ENCODE assay signal across 8 cellular contexts in the genomic region with DNA sequence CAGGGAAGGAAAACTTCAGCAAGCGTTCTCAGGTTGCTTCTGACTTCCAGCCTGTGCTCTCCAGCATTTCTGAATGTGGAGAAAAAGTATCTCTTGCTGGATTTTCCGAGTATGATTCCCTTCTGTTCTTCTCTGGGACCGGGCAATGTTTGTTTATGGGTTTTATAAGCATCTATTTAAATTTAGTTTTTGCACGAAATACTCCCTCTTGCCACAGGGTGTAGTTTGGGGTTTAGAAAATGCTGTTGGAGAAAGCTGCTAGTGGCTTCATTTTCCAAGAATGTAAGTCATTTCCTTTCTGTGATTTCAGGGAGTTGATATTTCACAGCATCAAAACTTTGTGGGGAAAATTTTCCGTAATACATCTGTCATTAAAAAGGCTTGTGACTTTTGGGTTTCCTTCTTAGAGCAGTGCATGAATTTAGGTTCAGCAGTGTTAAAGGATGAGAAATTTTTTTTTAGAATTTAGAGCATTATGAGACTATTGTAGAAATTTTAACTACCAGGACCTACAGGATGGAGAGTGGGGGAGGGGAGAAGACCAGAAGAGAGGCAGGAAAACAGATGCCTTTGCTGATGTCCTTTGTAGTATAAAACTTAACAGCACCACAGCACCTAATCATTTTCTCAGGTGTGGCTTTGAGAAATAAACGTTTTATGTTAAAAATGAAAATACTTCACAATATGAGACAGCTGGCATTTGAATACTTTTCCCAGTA. TPM values are rescaled to one million over a fixed set of nuclear protein-coding genes. Genes with fewer than 3 reads are reported as not detected.
DNase-seq lines count a peak whose midpoint lies in the region; ATAC-seq and TF ChIP-seq lines count a peak whose summit lies in the region.

No MANE protein-coding gene starts in this region.

- peak overlapping the region; percentile 88 for H3K27ac ChIP-seq in smooth muscle cell (ENCODE audit: low read depth)

- peaks cover 54% of the 10 kb centered on the region for H3K4me1 ChIP-seq in smooth muscle cell (ENCODE audit: low read depth)

- POLR2A ChIA-PET in activated naive CD8-positive, alpha-beta T cell treated with anti-CD3 and anti-CD28 coated beads, Interleukin-2, amount 10 ng/mL, durations not matched to agents 7 days and 5 days (lab: Charles Lee): interaction anchor here (1.0 to 1.5 kb wide), 3 partner anchors 9 to 559 kb away, joined by 4 to 8 read pairs (median 5); partner anchors contain the start of gene TRIM9

- peaks cover 94% of the 10 kb centered on the region for H3K79me2 ChIP-seq in smooth muscle cell (ENCODE audit: low read depth)

- no peaks in the 10 kb centered on the region for H3K36me3 Mint-ChIP-seq in activated naive CD8-positive, alpha-beta T cell treated with anti-CD3 and anti-CD28 coated beads, Interleukin-2, amount 10 ng/mL, durations not matched to agents 7 days and 5 days

- H2AFZ ChIP-seq in smooth muscle cell (ENCODE audit: low read depth): no peak overlapping the region

- WGBS in smooth muscle cell (ENCODE audit: low lambda C conversion rate): 3% methylated on average over 6 of the region's 6 CpGs

- H3K4me3 Mint-ChIP-seq in activated naive CD8-positive, alpha-beta T cell treated with anti-CD3 and anti-CD28 coated beads, Interleukin-2, amount 10 ng/mL, durations not matched to agents 7 days and 5 days: peak overlapping the region; percentile 85

- ATAC-seq in activated naive CD8-positive, alpha-beta T cell treated with anti-CD3 and anti-CD28 coated beads, Interleukin-2, amount 10 ng/mL, durations not matched to agents 7 days and 5 days (ENCODE audit: low read depth): no peak

- TF ChIP-seq CTCF in smooth muscle cell (IDR thresholded peaks at IDR 0.05; ENCODE audit: borderline replicate concordance, insufficient read depth, poor library complexity, severe bottlenecking): no peak

- H3K36me3 ChIP-seq in smooth muscle cell (ENCODE audit: low read depth): peaks cover 4% of the 10 kb centered on the region

- H3K4me3 ChIP-seq in iPS-11a (ENCODE audit: low read depth, low read length) (peak overlapping the region; percentile 86), smooth muscle cell (peak overlapping the region; percentile 81)

- peak overlapping the region; percentile 94 for H3K9ac ChIP-seq in smooth muscle cell (ENCODE audit: low read depth)

- DNase-seq in DMS79 treated with DMSO at 0.1 percent for 48 hours (lab: John Stamatoyannopoulos, UW) (peak; percentile 83), LHCN-M2 (ENCODE audit: low read depth) (peak; percentile 85), smooth muscle cell (lab: John Stamatoyannopoulos, UW; ENCODE audit: unreplicated experiment) (no peak), GOT3 (lab: John Stamatoyannopoulos, UW) (no peak), COLO668 (lab: John Stamatoyannopoulos, UW; ENCODE audit: unreplicated experiment) (no peak)
- DNase-seq in activated naive CD8-positive, alpha-beta T cell treated with anti-CD3 and anti-CD28 coated beads, Interleukin-2, amount 10 ng/mL, durations not matched to agents 7 days and 5 days: no peak
- DNase-seq in effector CD4-positive, alpha-beta T cell: no peak

- H3F3A ChIP-seq in smooth muscle cell (ENCODE audit: low read depth): peaks cover 21% of the 10 kb centered on the region

- H3K4me1 Mint-ChIP-seq in activated naive CD8-positive, alpha-beta T cell treated with anti-CD3 and anti-CD28 coated beads, Interleukin-2, amount 10 ng/mL, durations not matched to agents 7 days and 5 days: peaks cover 16% of the 10 kb centered on the region

- peaks cover 14% of the 10 kb centered on the region for H3K27me3 Mint-ChIP-seq in activated naive CD8-positive, alpha-beta T cell treated with anti-CD3 and anti-CD28 coated beads, Interleukin-2, amount 10 ng/mL, durations not matched to agents 7 days and 5 days

- H3K9me3 Mint-ChIP-seq in activated naive CD8-positive, alpha-beta T cell treated with anti-CD3 and anti-CD28 coated beads, Interleukin-2, amount 10 ng/mL, durations not matched to agents 7 days and 5 days: no peaks in the 10 kb centered on the region

- peak overlapping the region; percentile 99 for H3K4me2 ChIP-seq in smooth muscle cell

- no peaks in the 10 kb centered on the region for H3K9me3 ChIP-seq in smooth muscle cell (replicated peaks; ENCODE audit: low read depth)

- no peaks in the 10 kb centered on the region for H3K27me3 ChIP-seq in smooth muscle cell (ENCODE audit: low read depth)

- no peak overlapping the region for H3K27ac Mint-ChIP-seq in activated naive CD8-positive, alpha-beta T cell treated with anti-CD3 and anti-CD28 coated beads, Interleukin-2, amount 10 ng/mL, durations not matched to agents 7 days and 5 days

- peaks cover 64% of the 10 kb centered on the region for H4K20me1 ChIP-seq in smooth muscle cell (ENCODE audit: low read depth)

RNA-seq across cellular contexts. Expression of gene FRMD6, which starts 1.5 kb away (rescaled TPM):
- 170 and 223 TPM in 2 replicates for total RNA-seq in LHCN-M2 (2014; rRNA removed)
- 117 TPM for polyA plus RNA-seq in LHCN-M2 (2012)
- total RNA-seq in activated naive CD8-positive, alpha-beta T cell treated with anti-CD3 and anti-CD28 coated beads, Interleukin-2, amount 10 ng/mL, durations not matched to agents 7 days and 5 days: 1 to 10 TPM; 2.5 to 3.5 TPM
- 564 and 578 TPM in 2 replicates for total RNA-seq in smooth muscle cell
- 197 and 254 TPM in 2 replicates for polyA plus RNA-seq in smooth muscle cell

Comparison
In these comparisons a context has a peak if more than half of its experiments do, and no peak if none do; other contexts are left out.
1. DNase-seq: peak in DMS79 treated with DMSO at 0.1 percent for 48 hours (single experiment) and LHCN-M2 (single experiment); none in activated naive CD8-positive, alpha-beta T cell treated with anti-CD3 and anti-CD28 coated beads, Interleukin-2, amount 10 ng/mL, durations not matched to agents 7 days and 5 days (single experiment), smooth muscle cell (single experiment), GOT3 (single experiment), effector CD4-positive, alpha-beta T cell (single experiment) and COLO668 (single experiment).
2. RNA of gene FRMD6, which starts 1.5 kb away (total RNA-seq): 564 to 578 TPM in smooth muscle cell and 170 to 223 TPM in LHCN-M2; 2.5 to 3.5 TPM in activated naive CD8-positive, alpha-beta T cell treated with anti-CD3 and anti-CD28 coated beads, Interleukin-2, amount 10 ng/mL, durations not matched to agents 7 days and 5 days; every median in the first group is over 10 times any median in the second.